ENCODE assay signal across 18 cellular contexts in genomic region chr2:217421834-217422233, GRCh38.
"Had no signal": no experiment of that assay in that cellular context is flagged by ENCODE, and none has a peak within 500 bp of the region (broad histone marks: within the 10 kb centered on the region; RNA-seq: fewer than 3 reads in every experiment).

No MANE protein-coding gene starts in this region.

- ATAC-seq: activated T-helper 17 cell treated with anti-CD3 and anti-CD28 coated beads, Interleukin-2, amount 50 U/mL, for 72 hours; heart right ventricle; left ventricle myocardium superior; T-cell; upper lobe of right lung; WTC11 had no signal

- H3K4me1 ChIP-seq: prostate gland, right atrium auricular region, upper lobe of right lung had no signal

- H3K27ac Mint-ChIP-seq: activated CD4-positive, alpha-beta memory T cell treated with anti-CD3 and anti-CD28 coated beads for 36 hours; activated naive CD4-positive, alpha-beta T cell treated with anti-CD3 and anti-CD28 coated beads for 36 hours; activated T-helper 17 cell treated with anti-CD3 and anti-CD28 coated beads, Interleukin-2, amount 50 U/mL, for 72 hours; T-cell; WTC11 had no signal

- H3K4me3 Mint-ChIP-seq: activated CD4-positive, alpha-beta memory T cell treated with anti-CD3 and anti-CD28 coated beads for 36 hours; activated naive CD4-positive, alpha-beta T cell treated with anti-CD3 and anti-CD28 coated beads for 36 hours; activated T-helper 17 cell treated with anti-CD3 and anti-CD28 coated beads, Interleukin-2, amount 50 U/mL, for 72 hours; neural crest cell; T-cell; WTC11 had no signal

- DNase-seq: activated CD4-positive, alpha-beta memory T cell treated with anti-CD3 and anti-CD28 coated beads for 36 hours; activated CD4-positive, alpha-beta T cell treated with anti-CD3 and anti-CD28 coated beads for 4 hours; activated naive CD4-positive, alpha-beta T cell treated with anti-CD3 and anti-CD28 coated beads for 36 hours; activated T-cell treated with anti-CD3 and anti-CD28 coated beads, Interleukin-2, amount 50 U/mL, for 1 hour; cerebellar nuclear complex; cortex of kidney; heart right ventricle; kidney glomerular epithelial cell; left ventricle myocardium superior; T-cell; upper lobe of right lung had no signal

- H3K36me3 ChIP-seq: prostate gland, right atrium auricular region, upper lobe of right lung had no signal

- H3K9me3 ChIP-seq: ascending aorta, prostate gland, thoracic aorta, upper lobe of right lung had no signal

- H3K27me3 Mint-ChIP-seq: activated CD4-positive, alpha-beta memory T cell treated with anti-CD3 and anti-CD28 coated beads for 36 hours; activated T-helper 17 cell treated with anti-CD3 and anti-CD28 coated beads, Interleukin-2, amount 50 U/mL, for 72 hours; T-cell had no signal

- H3K9me3 Mint-ChIP-seq: activated CD4-positive, alpha-beta memory T cell treated with anti-CD3 and anti-CD28 coated beads for 36 hours; activated naive CD4-positive, alpha-beta T cell treated with anti-CD3 and anti-CD28 coated beads for 36 hours; neural crest cell had no signal

- H3K4me3 ChIP-seq: ascending aorta, heart right ventricle, prostate gland, right atrium auricular region, thoracic aorta, upper lobe of right lung had no signal

- H3K27ac ChIP-seq: heart right ventricle, prostate gland, right atrium auricular region, upper lobe of right lung had no signal

- H3K27me3 ChIP-seq: ascending aorta, heart right ventricle, right atrium auricular region, upper lobe of right lung had no signal

- H3K36me3 Mint-ChIP-seq: WTC11 had no signal

- H3K4me1 Mint-ChIP-seq: activated T-helper 17 cell treated with anti-CD3 and anti-CD28 coated beads, Interleukin-2, amount 50 U/mL, for 72 hours; T-cell; WTC11 had no signal
